ENCODE assay signal across 1 cellular context in the genomic region with DNA sequence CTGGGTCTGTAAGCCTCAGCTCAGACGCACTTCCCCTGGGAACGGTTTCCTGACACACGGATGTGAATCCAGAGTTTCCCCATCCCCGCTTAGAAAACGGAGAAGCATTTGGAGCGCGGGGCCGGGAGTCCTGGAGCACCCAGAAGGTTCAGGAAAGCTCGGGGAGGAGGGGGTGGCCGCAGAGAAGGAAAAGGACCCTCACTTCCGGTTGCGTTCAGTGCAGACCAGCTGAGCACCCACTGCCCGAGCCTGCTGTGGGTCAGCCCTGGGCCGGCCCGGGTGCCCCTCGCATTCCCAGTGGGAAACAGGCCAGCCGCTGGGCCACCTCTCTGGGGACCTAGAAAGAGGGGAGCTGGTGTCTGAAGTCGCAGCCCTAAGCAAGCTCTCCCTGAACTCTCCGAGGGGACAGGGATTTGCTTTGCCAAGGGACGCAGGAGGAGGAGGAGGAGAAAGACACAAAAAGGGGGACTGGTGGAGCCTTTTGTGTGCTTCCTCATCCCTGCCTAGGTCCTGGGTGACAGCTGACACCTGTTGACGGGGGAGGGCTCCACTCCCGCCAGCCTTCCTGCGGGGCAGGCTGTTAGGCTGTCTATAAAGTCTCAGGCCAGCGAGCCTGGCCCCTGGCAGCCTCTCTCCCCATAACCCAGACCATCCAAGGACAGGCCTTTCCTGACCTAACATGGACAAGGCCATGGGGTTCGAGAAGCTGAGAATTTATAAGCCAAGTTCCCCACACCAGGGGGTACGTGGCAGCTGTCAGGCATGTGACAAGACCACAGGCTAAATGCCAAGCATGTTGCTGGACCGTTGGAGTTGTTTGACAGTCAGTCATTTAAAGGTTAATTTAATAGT.
TF ChIP-seq lines count a peak whose summit lies in the region.

No MANE protein-coding gene starts in this region.

TF ChIP-seq in HepG2, 621 proteins besides CTCF, POLR2A, EP300 and RAD21 (continued from another document):
- TF ChIP-seq, protein P1, sequence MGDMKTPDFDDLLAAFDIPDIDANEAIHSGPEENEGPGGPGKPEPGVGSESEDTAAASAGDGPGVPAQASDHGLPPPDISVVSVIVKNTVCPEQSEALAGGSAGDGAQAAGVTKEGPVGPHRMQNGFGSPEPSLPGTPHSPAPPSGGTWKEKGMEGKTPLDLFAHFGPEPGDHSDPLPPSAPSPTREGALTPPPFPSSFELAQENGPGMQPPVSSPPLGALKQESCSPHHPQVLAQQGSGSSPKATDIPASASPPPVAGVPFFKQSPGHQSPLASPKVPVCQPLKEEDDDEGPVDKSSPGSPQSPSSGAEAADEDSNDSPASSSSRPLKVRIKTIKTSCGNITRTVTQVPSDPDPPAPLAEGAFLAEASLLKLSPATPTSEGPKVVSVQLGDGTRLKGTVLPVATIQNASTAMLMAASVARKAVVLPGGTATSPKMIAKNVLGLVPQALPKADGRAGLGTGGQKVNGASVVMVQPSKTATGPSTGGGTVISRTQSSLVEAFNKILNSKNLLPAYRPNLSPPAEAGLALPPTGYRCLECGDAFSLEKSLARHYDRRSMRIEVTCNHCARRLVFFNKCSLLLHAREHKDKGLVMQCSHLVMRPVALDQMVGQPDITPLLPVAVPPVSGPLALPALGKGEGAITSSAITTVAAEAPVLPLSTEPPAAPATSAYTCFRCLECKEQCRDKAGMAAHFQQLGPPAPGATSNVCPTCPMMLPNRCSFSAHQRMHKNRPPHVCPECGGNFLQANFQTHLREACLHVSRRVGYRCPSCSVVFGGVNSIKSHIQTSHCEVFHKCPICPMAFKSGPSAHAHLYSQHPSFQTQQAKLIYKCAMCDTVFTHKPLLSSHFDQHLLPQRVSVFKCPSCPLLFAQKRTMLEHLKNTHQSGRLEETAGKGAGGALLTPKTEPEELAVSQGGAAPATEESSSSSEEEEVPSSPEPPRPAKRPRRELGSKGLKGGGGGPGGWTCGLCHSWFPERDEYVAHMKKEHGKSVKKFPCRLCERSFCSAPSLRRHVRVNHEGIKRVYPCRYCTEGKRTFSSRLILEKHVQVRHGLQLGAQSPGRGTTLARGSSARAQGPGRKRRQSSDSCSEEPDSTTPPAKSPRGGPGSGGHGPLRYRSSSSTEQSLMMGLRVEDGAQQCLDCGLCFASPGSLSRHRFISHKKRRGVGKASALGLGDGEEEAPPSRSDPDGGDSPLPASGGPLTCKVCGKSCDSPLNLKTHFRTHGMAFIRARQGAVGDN (CRISPR knock-in tag; IDR thresholded peaks at IDR 0.05) = peak; percentile 21
- TF ChIP-seq TBX2 (CRISPR knock-in tag; IDR thresholded peaks at IDR 0.05; ENCODE audit: borderline replicate concordance) (no peak), KDM5B (CRISPR knock-in tag; IDR thresholded peaks at IDR 0.05; ENCODE audit: borderline replicate concordance) (0 out of 2 replicates have a peak, but pooled peaks have one; percentile 27), NONO (IDR thresholded peaks at IDR 0.05) (no peak), NONO (CRISPR knock-in tag; conservative IDR thresholded peaks at IDR 0.05) (no peak), DNMT3B (CRISPR knock-in tag; conservative IDR thresholded peaks at IDR 0.05) (no peak)
- TF ChIP-seq, protein P2, sequence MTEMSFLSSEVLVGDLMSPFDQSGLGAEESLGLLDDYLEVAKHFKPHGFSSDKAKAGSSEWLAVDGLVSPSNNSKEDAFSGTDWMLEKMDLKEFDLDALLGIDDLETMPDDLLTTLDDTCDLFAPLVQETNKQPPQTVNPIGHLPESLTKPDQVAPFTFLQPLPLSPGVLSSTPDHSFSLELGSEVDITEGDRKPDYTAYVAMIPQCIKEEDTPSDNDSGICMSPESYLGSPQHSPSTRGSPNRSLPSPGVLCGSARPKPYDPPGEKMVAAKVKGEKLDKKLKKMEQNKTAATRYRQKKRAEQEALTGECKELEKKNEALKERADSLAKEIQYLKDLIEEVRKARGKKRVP (CRISPR knock-in tag; IDR thresholded peaks at IDR 0.05) = no peak
- TF ChIP-seq, protein P3, sequence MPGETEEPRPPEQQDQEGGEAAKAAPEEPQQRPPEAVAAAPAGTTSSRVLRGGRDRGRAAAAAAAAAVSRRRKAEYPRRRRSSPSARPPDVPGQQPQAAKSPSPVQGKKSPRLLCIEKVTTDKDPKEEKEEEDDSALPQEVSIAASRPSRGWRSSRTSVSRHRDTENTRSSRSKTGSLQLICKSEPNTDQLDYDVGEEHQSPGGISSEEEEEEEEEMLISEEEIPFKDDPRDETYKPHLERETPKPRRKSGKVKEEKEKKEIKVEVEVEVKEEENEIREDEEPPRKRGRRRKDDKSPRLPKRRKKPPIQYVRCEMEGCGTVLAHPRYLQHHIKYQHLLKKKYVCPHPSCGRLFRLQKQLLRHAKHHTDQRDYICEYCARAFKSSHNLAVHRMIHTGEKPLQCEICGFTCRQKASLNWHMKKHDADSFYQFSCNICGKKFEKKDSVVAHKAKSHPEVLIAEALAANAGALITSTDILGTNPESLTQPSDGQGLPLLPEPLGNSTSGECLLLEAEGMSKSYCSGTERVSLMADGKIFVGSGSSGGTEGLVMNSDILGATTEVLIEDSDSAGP (CRISPR knock-in tag; IDR thresholded peaks at IDR 0.05; ENCODE audit: borderline replicate concordance) = no peak
